Comparison of ENCODE assay signal across 18 cellular contexts in the genomic region with DNA sequence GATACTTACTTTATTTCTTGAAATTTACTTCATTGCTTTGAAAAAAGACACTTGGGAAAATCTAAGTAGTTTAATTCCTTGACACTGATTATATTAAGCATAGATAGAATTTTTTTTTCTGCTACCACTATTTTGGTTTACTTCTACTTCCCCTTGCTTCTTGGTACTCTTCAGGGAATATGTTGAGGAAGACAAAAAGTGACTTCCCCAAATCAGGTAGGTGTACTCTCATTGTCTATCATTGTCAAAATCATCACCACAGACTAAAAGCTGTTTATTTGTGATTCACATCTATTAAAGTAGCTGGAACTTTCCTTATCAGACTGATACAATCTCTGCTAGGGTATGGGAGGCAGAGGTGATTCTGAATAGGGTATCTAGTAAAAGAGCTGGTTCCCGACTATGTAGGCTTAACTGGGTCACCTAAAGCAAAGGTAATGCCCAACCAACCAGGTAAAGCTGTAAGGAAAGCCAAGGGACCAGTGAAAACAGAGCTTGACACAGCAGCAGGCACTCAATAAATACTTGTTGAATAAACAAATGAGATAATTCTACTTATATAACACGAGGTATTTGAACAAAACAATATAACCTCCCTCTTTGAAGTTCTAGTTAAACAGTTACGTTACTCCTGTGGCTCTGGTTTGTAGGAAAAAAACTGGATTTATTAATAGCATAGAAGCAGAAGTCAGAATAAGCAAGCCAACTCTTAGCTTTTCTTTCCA.
DNase-seq lines count a peak whose midpoint lies in the region; ATAC-seq, FAIRE-seq and TF ChIP-seq lines count a peak whose summit lies in the region.
"Had no signal": no experiment of that assay in that cellular context is flagged by ENCODE, and none has a peak within 500 bp of the region (broad histone marks: within the 10 kb centered on the region; RNA-seq: fewer than 3 reads in every experiment).

No MANE protein-coding gene starts in this region.

- TF ChIP-seq CTCF in MM.1S (IDR thresholded peaks at IDR 0.05; ENCODE audit: low read length) (no peak), pancreas (IDR thresholded peaks at IDR 0.05) (no peak)

- H3K9ac ChIP-seq in MM.1S (ENCODE audit: low read length) = no peak overlapping the region
- H3K9ac ChIP-seq in mesenchymal stem cell (ENCODE audit: low read length) = no peak overlapping the region

- H3K27me3 ChIP-seq in MM.1S (replicated peaks; ENCODE audit: insufficient read depth, low read length) (no peaks in the 10 kb centered on the region), pancreas (no peaks in the 10 kb centered on the region), mesenchymal stem cell (ENCODE audit: control insufficient read depth in 1 of 2, insufficient read depth in 1 of 2, low read length in 2 of 2) (no peaks in the 10 kb centered on the region)
- H3K27me3 ChIP-seq: MG63, SJCRH30 had no signal

- H3K36me3 ChIP-seq in MM.1S (replicated peaks; ENCODE audit: insufficient read depth, low read length) = no peaks in the 10 kb centered on the region
- no peaks in the 10 kb centered on the region for H3K36me3 ChIP-seq in pancreas
- no peaks in the 10 kb centered on the region for H3K36me3 ChIP-seq in mesenchymal stem cell (ENCODE audit: control insufficient read depth in 1 of 2, insufficient read depth in 2 of 2, low read depth in 1 of 2, low read length in 2 of 2)
- H3K36me3 ChIP-seq: MG63, SJCRH30 had no signal

- no peak for FAIRE-seq in pancreas (lab: Jason Lieb, UNC)
- FAIRE-seq: H1, K562 had no signal

- no peaks in the 10 kb centered on the region for H3K79me1 ChIP-seq in mesenchymal stem cell (replicated peaks; ENCODE audit: low read length, poor library complexity, severe bottlenecking)

- no peak overlapping the region for H4K8ac ChIP-seq in mesenchymal stem cell (ENCODE audit: low read length)

- no peak overlapping the region for H3K18ac ChIP-seq in mesenchymal stem cell (ENCODE audit: low read depth in 1 of 2, low read length in 2 of 2)

- H3K9me3 ChIP-seq in MM.1S (replicated peaks; ENCODE audit: insufficient read depth, low read length) (no peaks in the 10 kb centered on the region), pancreas (no peaks in the 10 kb centered on the region), mesenchymal stem cell (ENCODE audit: control insufficient read depth, low read length) (no peaks in the 10 kb centered on the region)
- H3K9me3 ChIP-seq: MG63, SJCRH30 had no signal

- H3K27ac ChIP-seq in MM.1S (ENCODE audit: low read length) (no peak overlapping the region), pancreas (no peak overlapping the region), mesenchymal stem cell (ENCODE audit: low read length, poor library complexity, severe bottlenecking) (no peak overlapping the region)
- H3K27ac ChIP-seq: SJCRH30 had no signal

- H2BK15ac ChIP-seq in mesenchymal stem cell (ENCODE audit: low read depth, poor library complexity, severe bottlenecking) = no peak overlapping the region

- no peak overlapping the region for H2BK120ac ChIP-seq in mesenchymal stem cell (ENCODE audit: low read depth, low read length)

- H3K14ac ChIP-seq in mesenchymal stem cell (ENCODE audit: low read length in 2 of 2) = no peak overlapping the region

- no peaks in the 10 kb centered on the region for H4K20me1 ChIP-seq in MM.1S (ENCODE audit: insufficient read depth, low read length)

- no peak overlapping the region for H4K91ac ChIP-seq in mesenchymal stem cell (ENCODE audit: low read length)

- H2AK5ac ChIP-seq in mesenchymal stem cell (ENCODE audit: low read length, severe bottlenecking) = no peak overlapping the region

- no peaks in the 10 kb centered on the region for H3K9me2 ChIP-seq in MM.1S (replicated peaks; ENCODE audit: insufficient read depth, low read length)

- H3K4me1 ChIP-seq in MM.1S (ENCODE audit: low read length) (peaks cover 29% of the 10 kb centered on the region), pancreas (peaks cover 4 to 11% (median 6%) of the 10 kb centered on the region in 3 donors), mesenchymal stem cell (ENCODE audit: control insufficient read depth, insufficient read depth, low read depth, low read length) (no peaks in the 10 kb centered on the region)
- H3K4me1 ChIP-seq: SJCRH30 had no signal

- no peak overlapping the region for H2BK5ac ChIP-seq in mesenchymal stem cell (ENCODE audit: low read depth, low read length, poor library complexity, severe bottlenecking)

- H2AFZ ChIP-seq in MM.1S (ENCODE audit: low read length) (no peak overlapping the region), mesenchymal stem cell (ENCODE audit: low read depth, low read length) (no peak overlapping the region)

- peak; percentile 35 to 71 (median 39) for ATAC-seq in pancreas
- ATAC-seq: K562 had no signal

- WGBS in pancreas, 2 donors = 18 to 27% methylated on average over 3 of the region's 3 CpGs
- 94% methylated on average over 1 of the region's 3 CpGs for WGBS in mesenchymal stem cell

- no peak overlapping the region for H3K23ac ChIP-seq in mesenchymal stem cell (ENCODE audit: low read length in 2 of 2)

- DNase-seq in NCI-H510A treated with DMSO at 0.1 percent for 48 hours (lab: John Stamatoyannopoulos, UW) (peak; percentile 35), NCI-H510A (lab: John Stamatoyannopoulos, UW) (no peak), MM.1S (no peak), cerebellar cortex (ENCODE audit: low spot score) (peak; percentile 24), pancreas (peak in 1 of 6 donors; percentile 4), mesenchymal stem cell (no peak), DMS 273 (lab: John Stamatoyannopoulos, UW; ENCODE audit: unreplicated experiment) (no peak), GF-D8 (lab: John Stamatoyannopoulos, UW) (no peak)
- DNase-seq: Calu3; CD4-positive, alpha-beta T cell; DND-41; MG63; NCI-H748 treated with DMSO at 0.1 percent for 48 hours; OCI-M1; RPMI8226; SJCRH30 had no signal

- H3K4me3 ChIP-seq in MM.1S (ENCODE audit: low read length) (no peak overlapping the region), pancreas (no peak overlapping the region), mesenchymal stem cell (ENCODE audit: insufficient read depth in 1 of 2, low read depth in 1 of 2, low read length in 2 of 2) (no peak overlapping the region)
- H3K4me3 ChIP-seq: K562, MG63, SJCRH30 had no signal

- H3K79me2 ChIP-seq in MM.1S (ENCODE audit: low read length) = no peaks in the 10 kb centered on the region

- intact Hi-C loops in pancreas (cut with DNase I) = no loop called here

- H2BK12ac ChIP-seq in mesenchymal stem cell (ENCODE audit: low read length in 2 of 2) = no peak overlapping the region

- H3K4ac ChIP-seq in mesenchymal stem cell (ENCODE audit: low read depth in 1 of 2, low read length in 2 of 2) = no peak overlapping the region

- H3F3A ChIP-seq in MM.1S (ENCODE audit: insufficient read depth, low read length) = peaks cover 6% of the 10 kb centered on the region; the same call in 1 of the 2 replicates

- peak overlapping the region; percentile 32; the same call in 1 of the 2 replicates for H3K4me2 ChIP-seq in MM.1S (ENCODE audit: low read depth, low read length)
- no peak overlapping the region for H3K4me2 ChIP-seq in mesenchymal stem cell (ENCODE audit: low read length, poor library complexity, severe bottlenecking)

Comparison
In these comparisons a context has a peak if more than half of its experiments do, and no peak if none do; other contexts are left out.
1. DNase-seq: peak in NCI-H510A treated with DMSO at 0.1 percent for 48 hours (single experiment) and cerebellar cortex (single experiment); none in NCI-H510A (single experiment), MM.1S (single experiment), mesenchymal stem cell (single experiment), DMS 273 (single experiment) and GF-D8 (single experiment).